15 cellular contexts compared by ENCODE assay signal in genomic region chr5:150164211-150164610, GRCh38. TPM values are rescaled to one million over a fixed set of nuclear protein-coding genes. Genes with fewer than 3 reads are reported as not detected.
A peak's percentile ranks its signal among the peaks of the same experiment; 100 is the strongest.
DNase-seq lines count a peak whose midpoint lies in the region; FAIRE-seq and TF ChIP-seq lines count a peak whose summit lies in the region.
"Had no signal": no experiment of that assay in that cellular context is flagged by ENCODE, and none has a peak within 500 bp of the region (broad histone marks: within the 10 kb centered on the region; RNA-seq: fewer than 3 reads in every experiment).

No MANE protein-coding gene starts in this region.

- H3K27me3 Mint-ChIP-seq in glutamatergic neuron (ENCODE audit: unreplicated experiment), result peaks cover 26% of the 10 kb centered on the region

- H3K4me3 ChIP-seq in BLaER1 (no peak overlapping the region), SK-N-MC (no peak overlapping the region), small intestine (ENCODE audit: low read depth in 1 of 2, low read length in 2 of 2) (no peak overlapping the region)
- H3K4me3 ChIP-seq: cardiac muscle cell had no signal

- no peak for DNase-seq in SK-N-MC (ENCODE audit: low read depth, low spot score)
- DNase-seq in glutamatergic neuron, result no peak
- DNase-seq in small intestine, result no peak
- DNase-seq in NCI-H2029 (lab: John Stamatoyannopoulos, UW), result no peak
- no peak for DNase-seq in dermis blood vessel endothelial cell
- no peak for DNase-seq in stimulated activated CD4-positive, alpha-beta T cell treated with anti-CD3 and anti-CD28 coated beads, Interleukin-4, amount 100 ng/mL, for 24 hours
- DNase-seq in inferior parietal cortex (ENCODE audit: extremely low spot score), result no peak
- DNase-seq: activated naive CD4-positive, alpha-beta T cell treated with anti-CD3 and anti-CD28 coated beads for 36 hours; foreskin keratinocyte; RPMI8226 had no signal

- no peaks in the 10 kb centered on the region for H3K36me3 Mint-ChIP-seq in glutamatergic neuron (ENCODE audit: unreplicated experiment)

- H4K20me1 ChIP-seq in BLaER1, result no peaks in the 10 kb centered on the region

- peak overlapping the region; percentile 60 for H3K9ac ChIP-seq in BLaER1
- H3K9ac ChIP-seq in SK-N-MC (ENCODE audit: insufficient read length), result no peak overlapping the region
- H3K9ac ChIP-seq: parathyroid adenoma had no signal

- peaks cover 79% of the 10 kb centered on the region for H3K4me1 ChIP-seq in BLaER1
- peaks cover 2 to 13% of the 10 kb centered on the region in 2 donors for H3K4me1 ChIP-seq in small intestine (ENCODE audit: control insufficient read depth in 2 of 2, insufficient read depth in 1 of 2, low read depth in 1 of 2, low read length in 1 of 2)
- H3K4me1 ChIP-seq: foreskin keratinocyte, parathyroid adenoma had no signal

- WGBS in small intestine, 3 donors, result 20 to 35% (median 21%) methylated on average over 3 of the region's 3 CpGs

- no peak for FAIRE-seq in small intestine (lab: Jason Lieb, UNC)
- FAIRE-seq: HTR-8/SVneo had no signal

- peaks cover 41% of the 10 kb centered on the region for H3K4me1 Mint-ChIP-seq in glutamatergic neuron (ENCODE audit: low read depth, unreplicated experiment)

- H3K4me2 ChIP-seq in BLaER1, result peak overlapping the region; percentile 100

- H3K27me3 ChIP-seq in BLaER1 (no peaks in the 10 kb centered on the region), small intestine (ENCODE audit: control insufficient read depth in 2 of 2, insufficient read depth in 2 of 2, low read length in 2 of 2) (no peaks in the 10 kb centered on the region)

- H3K9me3 ChIP-seq in BLaER1 (no peaks in the 10 kb centered on the region), SK-N-MC (ENCODE audit: low read depth, low read length) (no peaks in the 10 kb centered on the region), small intestine (ENCODE audit: control insufficient read depth, low read depth) (no peaks in the 10 kb centered on the region)

- peak overlapping the region; percentile 93 for H3K27ac ChIP-seq in BLaER1
- H3K27ac ChIP-seq in SK-N-MC, result peak overlapping the region; percentile 14; the same call in 1 of the 2 replicates
- H3K27ac ChIP-seq in small intestine (ENCODE audit: low read depth in 1 of 2, low read length in 1 of 2), result peak overlapping the region; percentile 85 to 90
- H3K27ac ChIP-seq: cardiac muscle cell, foreskin keratinocyte, parathyroid adenoma had no signal

- H3K36me3 ChIP-seq in BLaER1 (no peaks in the 10 kb centered on the region), SK-N-MC (ENCODE audit: insufficient read depth, low read length) (no peaks in the 10 kb centered on the region), small intestine (ENCODE audit: control insufficient read depth in 2 of 2, insufficient read depth in 2 of 2, low read length in 2 of 2) (no peaks in the 10 kb centered on the region)
- H3K36me3 ChIP-seq: cardiac muscle cell had no signal

- no peak for TF ChIP-seq CTCF in glutamatergic neuron (IDR thresholded peaks at IDR 0.05; ENCODE audit: partially characterized antibody, unreplicated experiment)

- H3K27ac Mint-ChIP-seq in glutamatergic neuron (ENCODE audit: unreplicated experiment), result peak overlapping the region; percentile 68
- H3K27ac Mint-ChIP-seq: activated naive CD4-positive, alpha-beta T cell treated with anti-CD3 and anti-CD28 coated beads for 36 hours had no signal

- peaks cover 16% of the 10 kb centered on the region for H3K9me3 Mint-ChIP-seq in glutamatergic neuron (ENCODE audit: unreplicated experiment)
- H3K9me3 Mint-ChIP-seq: activated naive CD4-positive, alpha-beta T cell treated with anti-CD3 and anti-CD28 coated beads for 36 hours had no signal

- peak overlapping the region; percentile 67 for H3K4me3 Mint-ChIP-seq in glutamatergic neuron (ENCODE audit: unreplicated experiment)
- H3K4me3 Mint-ChIP-seq: activated naive CD4-positive, alpha-beta T cell treated with anti-CD3 and anti-CD28 coated beads for 36 hours had no signal

RNA-seq across cellular contexts. Expression of gene CDX1, which starts 2.4 kb away (rescaled TPM):
- not detected for total RNA-seq in glutamatergic neuron (ENCODE audit: unreplicated experiment)
- polyA plus RNA-seq in small intestine, result 100 to 1,000 TPM; 205 to 238 (median 219) TPM
- not detected in 2 replicates for total RNA-seq in dermis blood vessel endothelial cell
- total RNA-seq: activated naive CD4-positive, alpha-beta T cell treated with anti-CD3 and anti-CD28 coated beads for 36 hours; cardiac muscle cell; foreskin keratinocyte; T-helper 1 cell treated with Interleukin-12 subunit alpha and Interleukin-12 subunit beta and Interleukin-4 antibody, amounts not matched to agents 30 ng/mL and 1 ng/mL, for 36 hours had no signal
- polyA plus RNA-seq: foreskin keratinocyte had no signal

RNA-seq across cellular contexts. Expression of gene PDGFRB, which starts 8.6 kb away (rescaled TPM):
- total RNA-seq in glutamatergic neuron (ENCODE audit: unreplicated experiment), result 2.9 TPM
- polyA plus RNA-seq in small intestine, result 10 to 100 TPM in 1 of 3 donors, 1 to 10 TPM in 1, under 1 TPM in 1; 0.45 to 31.6 (median 1.6) TPM
- total RNA-seq in dermis blood vessel endothelial cell, result 9.9 and 17.0 TPM in 2 replicates
- total RNA-seq: foreskin keratinocyte had no signal
- polyA plus RNA-seq: foreskin keratinocyte had no signal

RNA-seq across cellular contexts. Expression of gene SLC6A7, which starts 25.7 kb away (rescaled TPM):
- total RNA-seq in glutamatergic neuron (ENCODE audit: unreplicated experiment) (not detected), dermis blood vessel endothelial cell (not detected in 2 replicates)
- 1 to 10 TPM in 2 of 3 donors, under 1 TPM in 1; 0.81 to 2.6 (median 1.8) TPM for polyA plus RNA-seq in small intestine
- total RNA-seq: activated naive CD4-positive, alpha-beta T cell treated with anti-CD3 and anti-CD28 coated beads for 36 hours; cardiac muscle cell; foreskin keratinocyte; T-helper 1 cell treated with Interleukin-12 subunit alpha and Interleukin-12 subunit beta and Interleukin-4 antibody, amounts not matched to agents 30 ng/mL and 1 ng/mL, for 36 hours had no signal
- polyA plus RNA-seq: cardiac muscle cell, foreskin keratinocyte had no signal

Comparison
In these comparisons a context has a peak if more than half of its experiments do, and no peak if none do; other contexts are left out.
1. H3K27ac ChIP-seq: peak in every context shown above with its lines; median percentile 93 in BLaER1; 88 in small intestine; 14 in SK-N-MC.